In the genomic region with DNA sequence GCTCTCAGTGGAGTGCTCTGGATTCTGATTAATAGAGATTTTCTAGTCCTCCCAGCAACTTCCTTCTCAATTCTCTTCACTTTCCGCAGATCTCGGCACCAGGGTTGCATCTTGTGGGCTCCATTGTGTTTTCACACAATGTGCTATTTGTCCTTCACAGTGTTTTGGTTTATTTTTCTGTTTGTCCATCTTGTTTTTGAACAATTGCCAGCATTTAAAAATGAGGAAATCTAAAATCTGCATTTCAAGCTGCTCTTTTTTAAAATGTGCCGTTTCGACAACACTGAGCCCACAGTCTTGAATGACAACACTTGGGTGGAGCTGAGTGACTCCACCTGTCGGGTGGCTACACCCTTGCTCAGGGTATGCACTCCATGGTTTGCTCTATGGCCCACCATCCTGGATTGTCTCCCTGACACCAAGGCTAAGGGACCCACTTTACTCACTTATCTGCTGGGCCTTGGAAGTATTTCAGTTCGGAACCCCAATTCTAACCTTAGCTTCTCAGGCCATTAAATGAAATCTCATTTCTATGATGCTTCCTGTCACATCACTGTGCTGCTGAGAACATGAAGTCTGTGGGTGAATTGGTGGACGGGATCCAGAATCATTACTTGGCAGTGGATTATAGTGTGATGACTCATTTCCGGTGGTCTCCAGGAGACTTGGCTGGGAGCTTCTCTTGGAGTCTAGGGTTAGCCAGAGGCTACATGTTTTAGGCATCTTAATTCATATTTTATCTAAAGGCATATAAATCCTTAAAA, we compare ENCODE assay signal across 1 cellular context.
TF ChIP-seq lines count a peak whose summit lies in the region.

No MANE protein-coding gene starts in this region.

TF ChIP-seq in SK-N-SH, 30 proteins besides CTCF, POLR2A, EP300 and RAD21 (continued from another document):
- TF ChIP-seq PBX3 (IDR thresholded peaks at IDR 0.05) (peak; percentile 35; the same call in 1 of the 2 replicates), FOXJ3 (CRISPR knock-in tag; IDR thresholded peaks at IDR 0.05) (no peak), NFIC (IDR thresholded peaks at IDR 0.05; ENCODE audit: borderline replicate concordance) (peak; percentile 87), FOXM1 (IDR thresholded peaks at IDR 0.05; ENCODE audit: low read depth) (no peak), GABPA (IDR thresholded peaks at IDR 0.05; ENCODE audit: low read depth) (0 out of 2 replicates have a peak, but pooled peaks have one; percentile 7)
